Comparison of ENCODE assay signal across 27 cellular contexts in the genomic region with DNA sequence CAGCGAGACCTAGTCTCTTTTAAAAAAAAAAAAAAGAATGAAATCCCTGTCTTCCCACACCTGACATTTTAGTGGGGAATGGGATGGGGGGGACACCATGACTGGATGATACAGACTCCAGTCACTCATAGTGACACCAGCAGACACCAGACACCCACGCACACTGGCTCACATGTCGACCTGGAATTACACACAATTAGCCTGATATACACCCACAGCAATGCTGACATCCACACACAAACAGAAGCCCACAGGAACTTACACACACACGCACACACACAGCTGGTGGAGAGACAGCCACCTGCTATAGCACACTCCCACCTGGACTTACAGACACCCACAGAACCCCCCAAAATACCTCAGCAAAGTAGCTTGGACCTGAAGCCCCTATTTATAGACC. TPM values are rescaled to one million over a fixed set of nuclear protein-coding genes. Genes with fewer than 3 reads are reported as not detected.
DNase-seq lines count a peak whose midpoint lies in the region; ATAC-seq, FAIRE-seq and TF ChIP-seq lines count a peak whose summit lies in the region.
"Had no signal": no experiment of that assay in that cellular context is flagged by ENCODE, and none has a peak within 500 bp of the region (broad histone marks: within the 10 kb centered on the region; RNA-seq: fewer than 3 reads in every experiment).

No MANE protein-coding gene starts in this region.

- peak overlapping the region; percentile 39 for H3K27ac Mint-ChIP-seq in neural progenitor cell
- H3K27ac Mint-ChIP-seq in naive thymus-derived CD8-positive, alpha-beta T cell, result no peak overlapping the region
- H3K27ac Mint-ChIP-seq: CD4-positive, alpha-beta T cell had no signal

- no peak overlapping the region for H3K4me2 ChIP-seq in K562 (ENCODE audit: insufficient read depth, low read length)
- H3K4me2 ChIP-seq in neural progenitor cell, result no peak overlapping the region
- H3K4me2 ChIP-seq: BLaER1 had no signal

- H3K9me1 ChIP-seq in K562 (ENCODE audit: control insufficient read depth, insufficient read depth, low read length), result no peaks in the 10 kb centered on the region

- H3K4me3 ChIP-seq in A673 (ENCODE audit: low read depth, low read length, poor library complexity, severe bottlenecking) (no peak overlapping the region), HEK293 (ENCODE audit: low read depth, low read length) (no peak overlapping the region), K562 (no peak overlapping the region), neural progenitor cell (no peak overlapping the region)
- H3K4me3 ChIP-seq: BLaER1, SJSA1 had no signal

- H3F3A ChIP-seq in neural progenitor cell (ENCODE audit: low read depth), result peaks cover 24% of the 10 kb centered on the region

- in situ Hi-C loops in K562 (cut with MboI), result no loop called here

- no peak for TF ChIP-seq CTCF in A673 (conservative IDR thresholded peaks at IDR 0.05; ENCODE audit: low read depth, low read length)
- no peak for TF ChIP-seq CTCF in HEK293 (tag by site-specific recombination; IDR thresholded peaks at IDR 0.05)
- no peak for TF ChIP-seq CTCF in K562 (IDR thresholded peaks at IDR 0.05 in 2 of 3, conservative IDR thresholded peaks at IDR 0.05 in 1 of 3; ENCODE audit: insufficient read depth in 2 of 3, low read depth in 1 of 3, low read length in 3 of 3)
- TF ChIP-seq CTCF in neural progenitor cell (IDR thresholded peaks at IDR 0.05), result no peak

- H3K4me1 Mint-ChIP-seq in neural progenitor cell, result peaks cover 22% of the 10 kb centered on the region
- peaks cover 22 to 48% (median 35%) of the 10 kb centered on the region in 4 donors for H3K4me1 Mint-ChIP-seq in naive thymus-derived CD8-positive, alpha-beta T cell

- H3K27ac ChIP-seq in A673 (ENCODE audit: low read depth, low read length, poor library complexity, severe bottlenecking), result no peak overlapping the region
- no peak overlapping the region for H3K27ac ChIP-seq in HEK293 (ENCODE audit: extremely low read depth, low read depth, low read length)
- H3K27ac ChIP-seq in K562 (ENCODE audit: extremely low read depth, low read depth, low read length), result no peak overlapping the region
- H3K27ac ChIP-seq in neural progenitor cell, result no peak overlapping the region
- H3K27ac ChIP-seq: BLaER1, SJSA1 had no signal

- H3K4me1 ChIP-seq in A673 (ENCODE audit: insufficient read depth, low read length, poor library complexity, severe bottlenecking), result peaks cover 16% of the 10 kb centered on the region
- no peaks in the 10 kb centered on the region for H3K4me1 ChIP-seq in HEK293 (ENCODE audit: control insufficient read depth, insufficient read depth, low read length)
- H3K4me1 ChIP-seq in K562 (replicated peaks in 1 of 2; ENCODE audit: control insufficient read depth in 2 of 2, insufficient read depth in 2 of 2, low read length in 2 of 2), result peaks cover 6 to 33% of the 10 kb centered on the region in 2 experiments
- no peaks in the 10 kb centered on the region for H3K4me1 ChIP-seq in neural progenitor cell

- peaks cover 30% of the 10 kb centered on the region for H3K27me3 Mint-ChIP-seq in neural progenitor cell (ENCODE audit: insufficient read depth, low read depth)
- peaks cover 8 to 41% (median 28%) of the 10 kb centered on the region in 5 donors for H3K27me3 Mint-ChIP-seq in naive thymus-derived CD8-positive, alpha-beta T cell

- POLR2A ChIA-PET in A673 (lab: Charles Lee; ENCODE audit: low non-redundant PET) (no interaction called here), HEK293 (lab: Yijun Ruan, JAX) (interaction anchor here (0.6 to 0.7 kb wide), 2 partner anchors 245 to 247 kb away, joined by 4 read pairs; no protein-coding TSS in a partner anchor), K562 (lab: Yijun Ruan, JAX) (interaction anchor here (1.0 kb wide), 1 partner anchor 120 kb away, joined by 3 read pairs; no protein-coding TSS in a partner anchor)
- POLR2A ChIA-PET in naive thymus-derived CD8-positive, alpha-beta T cell (lab: Charles Lee), result interaction anchor here (1.1 kb wide), 1 partner anchor 81 kb away, joined by 5 read pairs; no protein-coding TSS in a partner anchor

- H4K20me1 ChIP-seq in K562 (replicated peaks; ENCODE audit: control insufficient read depth, insufficient read depth, low read length) (peaks cover 5% of the 10 kb centered on the region; the same call in 1 of the 2 replicates), neural progenitor cell (ENCODE audit: low read depth) (peaks cover 6% of the 10 kb centered on the region)
- H4K20me1 ChIP-seq: BLaER1 had no signal

- DNase-seq in A673 (ENCODE audit: low spot score) (peak; percentile 5), K562 (ENCODE audit: extremely low read depth in 1 of 4, low spot score in 3 of 4) (no peak), neural progenitor cell (ENCODE audit: low spot score) (no peak), NCI-H526 (lab: John Stamatoyannopoulos, UW) (no peak)
- DNase-seq in naive thymus-derived CD8-positive, alpha-beta T cell, result no peak
- DNase-seq: CD4-positive, alpha-beta T cell; KBM-7; MM.1S; NCI-H2029; NCI-H446; NCI-H524 treated with DMSO at 0.1 percent for 48 hours; NCI-H82; NK-92 treated with Interleukin-12 subunit alpha and Interleukin-12 subunit beta, amount 100 ng/mL, for 24 hours; PC-3; Right ventricle myocardium superior had no signal

- H2AFZ ChIP-seq in K562 (ENCODE audit: low read depth, low read length) (no peak overlapping the region), neural progenitor cell (replicated peaks) (no peak overlapping the region)

- intact Hi-C loops in A673 (cut with micrococcal nuclease; ENCODE audit: unreplicated experiment), result no loop called here
- intact Hi-C loops in K562 (cut with micrococcal nuclease), result no loop called here

- no TSS peak for BruUV-seq in A673 (replicated peaks; lab: Mats Ljungman, UMichigan)
- BruUV-seq in K562 (replicated peaks; lab: Mats Ljungman, UMichigan), result no TSS peak

- no peak for TF ChIP-seq POLR2A in K562 (conservative IDR thresholded peaks at IDR 0.05)

- no peak for ATAC-seq in K562
- no peak for ATAC-seq in GM18873 (IDR thresholded peaks at IDR 0.05; ENCODE audit: low FRiP score, unreplicated experiment)
- ATAC-seq in naive thymus-derived CD8-positive, alpha-beta T cell, result no peak
- ATAC-seq: HCT116, HepG2, PC-3 had no signal

- no peaks in the 10 kb centered on the region for H3K9me3 Mint-ChIP-seq in neural progenitor cell
- no peaks in the 10 kb centered on the region for H3K9me3 Mint-ChIP-seq in naive thymus-derived CD8-positive, alpha-beta T cell
- H3K9me3 Mint-ChIP-seq: CD4-positive, alpha-beta T cell had no signal

- no peak for FAIRE-seq in K562 (lab: Jason Lieb, UNC)
- FAIRE-seq: D721Med, H1, HepG2 had no signal

- H3K27me3 ChIP-seq in A673 (replicated peaks; ENCODE audit: insufficient read depth, low read depth, low read length, poor library complexity) (no peaks in the 10 kb centered on the region), K562 (ENCODE audit: control insufficient read depth in 2 of 2, insufficient read depth in 2 of 2, low read length in 2 of 2) (peaks cover 14 to 25% of the 10 kb centered on the region in 2 experiments; a peak in 4 of 5 replicates), neural progenitor cell (peaks cover 100% of the 10 kb centered on the region)

- peaks cover 2% of the 10 kb centered on the region for H3K36me3 Mint-ChIP-seq in neural progenitor cell
- H3K36me3 Mint-ChIP-seq in naive thymus-derived CD8-positive, alpha-beta T cell, result peaks cover 0 to 2% (median 0%) of the 10 kb centered on the region in 3 donors

- 8% methylated on average over 3 of the region's 4 CpGs for WGBS in K562 (ENCODE audit: insufficient coverage, low coverage, missing lambda C conversion rate)

- TF ChIP-seq RAD21 in K562 (CRISPR knock-in tag; conservative IDR thresholded peaks at IDR 0.05 in 1 of 2, IDR thresholded peaks at IDR 0.05 in 1 of 2), result no peak

- CTCF ChIA-PET in A673 (lab: Charles Lee), result interaction anchor here (0.5 kb wide), 1 partner anchor 10 kb away, joined by 11 read pairs; no protein-coding TSS in a partner anchor
- CTCF ChIA-PET in HEK293 (lab: Yijun Ruan, JAX), result interaction anchor here (0.7 kb wide), 1 partner anchor 585 kb away, joined by 3 read pairs; no protein-coding TSS in a partner anchor
- CTCF ChIA-PET in K562 (lab: Yijun Ruan, JAX; ENCODE audit: low intra/inter-chr PET ratio), result no interaction called here

- H3K9me3 ChIP-seq in A673 (ENCODE audit: low read depth, low read length, poor library complexity, severe bottlenecking), result no peaks in the 10 kb centered on the region
- no peaks in the 10 kb centered on the region for H3K9me3 ChIP-seq in HEK293 (ENCODE audit: control insufficient read depth, insufficient read depth, low read depth, low read length)
- no peaks in the 10 kb centered on the region; the same call in 1 of the 2 replicates for H3K9me3 ChIP-seq in K562 (replicated peaks; ENCODE audit: control insufficient read depth, insufficient read depth, low read depth, low read length)
- no peaks in the 10 kb centered on the region for H3K9me3 ChIP-seq in neural progenitor cell (ENCODE audit: low read depth)
- H3K9me3 ChIP-seq: BLaER1, SJSA1 had no signal

- no peak for TF ChIP-seq EP300 in K562 (IDR thresholded peaks at IDR 0.05; ENCODE audit: low read length)

- H3K9ac ChIP-seq in K562 (ENCODE audit: insufficient read depth in 1 of 2, low read depth in 2 of 2, low read length in 2 of 2), result no peak overlapping the region
- H3K9ac ChIP-seq in neural progenitor cell, result no peak overlapping the region
- H3K9ac ChIP-seq: BLaER1 had no signal

- no peaks in the 10 kb centered on the region for H3K36me3 ChIP-seq in A673 (ENCODE audit: insufficient read depth, low read length, poor library complexity, severe bottlenecking)
- H3K36me3 ChIP-seq in HEK293 (ENCODE audit: control insufficient read depth in 2 of 2, insufficient read depth in 1 of 2, low read length in 2 of 2), result no peaks in the 10 kb centered on the region; a peak in 1 of 3 replicates
- no peaks in the 10 kb centered on the region for H3K36me3 ChIP-seq in K562 (ENCODE audit: control insufficient read depth, insufficient read depth, low read length)
- no peaks in the 10 kb centered on the region for H3K36me3 ChIP-seq in neural progenitor cell
- H3K36me3 ChIP-seq: BLaER1, SJSA1 had no signal

- H3K79me2 ChIP-seq in K562 (ENCODE audit: control insufficient read depth, insufficient read depth, low read length), result no peaks in the 10 kb centered on the region
- no peaks in the 10 kb centered on the region for H3K79me2 ChIP-seq in neural progenitor cell (ENCODE audit: low read depth)

- peak overlapping the region; percentile 24 for H3K4me3 Mint-ChIP-seq in neural progenitor cell
- H3K4me3 Mint-ChIP-seq in naive thymus-derived CD8-positive, alpha-beta T cell, result peak overlapping the region in 5 of 10 donors; percentile 7 to 50 (median 15)
- H3K4me3 Mint-ChIP-seq: CD4-positive, alpha-beta T cell had no signal

RNA-seq across cellular contexts. Expression of a gene that starts 8.3 kb away (rescaled TPM):
- 4.9 and 7.1 TPM in 2 replicates for total RNA-seq in A673 (2021)
- total RNA-seq in K562 (2011; cell fraction: chromatin; rRNA removed; ENCODE audit: low replicate concordance), result not detected in 2 replicates
- not detected in 2 replicates for total RNA-seq in K562 (2011; cell fraction: nucleolus; rRNA removed)
- not detected in 2 replicates for total RNA-seq in K562 (2011; cell fraction: nucleoplasm; rRNA removed)
- total RNA-seq in K562 (2014; rRNA removed), result not detected in 2 replicates
- not detected in 2 replicates for total RNA-seq in K562 (2014; rRNA removed; fragmentation: Illumina TruSeq; extraction: Trizol)
- not detected in 2 replicates for total RNA-seq in K562 (2015; rRNA removed; fragmentation: Illumina TruSeq; extraction: Trizol)
- not detected in 2 replicates for total RNA-seq in K562 (2021)
- polyA plus RNA-seq in K562 (2011; rRNA removed), result not detected in 2 replicates
- polyA plus RNA-seq in K562 (2011; cell fraction: cytosol; rRNA removed), result not detected in 2 replicates
- polyA plus RNA-seq in K562 (2011; cell fraction: nucleus; rRNA removed), result not detected in 2 replicates
- not detected in 2 replicates for polyA plus RNA-seq in K562 (2012)
- polyA plus RNA-seq in K562 (2014; fragmentation: Illumina TruSeq; extraction: Trizol), result not detected in 2 replicates
- not detected for polyA plus RNA-seq in K562 (2014; fragmentation: Nextera tagmentation; extraction: Ambion mirVana)
- polyA plus RNA-seq in K562 (2014; rRNA removed), result not detected in 2 replicates
- polyA minus RNA-seq in K562 (2011; rRNA and poly(A)+ RNA removed), result not detected in 2 replicates
- polyA minus RNA-seq in K562 (2011; cell fraction: cytosol; rRNA and poly(A)+ RNA removed), result not detected in 2 replicates
- not detected in 2 replicates for polyA minus RNA-seq in K562 (2011; cell fraction: nucleus; rRNA and poly(A)+ RNA removed)
- total RNA-seq in neural progenitor cell (ENCODE audit: low replicate concordance), result not detected in 2 replicates
- not detected for total RNA-seq in naive thymus-derived CD8-positive, alpha-beta T cell
- polyA plus RNA-seq in naive thymus-derived CD8-positive, alpha-beta T cell, result not detected
- total RNA-seq: A172, Daoy, H1, HepG2, HT-29, LHCN-M2 had no signal

RNA-seq across cellular contexts. Expression of a gene that starts 37.3 kb away (rescaled TPM):
- 3.2 and 4.0 TPM in 2 replicates for total RNA-seq in A673 (2021)
- 4.2 and 15.2 TPM in 2 replicates for total RNA-seq in K562 (2011; cell fraction: chromatin; rRNA removed; ENCODE audit: low replicate concordance)
- total RNA-seq in K562 (2011; cell fraction: nucleolus; rRNA removed), result 11.3 and 15.2 TPM in 2 replicates
- 7.3 TPM in 2 replicates for total RNA-seq in K562 (2011; cell fraction: nucleoplasm; rRNA removed)
- 3.6 and 4.2 TPM in 2 replicates for total RNA-seq in K562 (2014; rRNA removed)
- 1.9 and 2.4 TPM in 2 replicates for total RNA-seq in K562 (2014; rRNA removed; fragmentation: Illumina TruSeq; extraction: Trizol)
- total RNA-seq in K562 (2015; rRNA removed; fragmentation: Illumina TruSeq; extraction: Trizol), result 4.6 and 6.0 TPM in 2 replicates
- 5.9 and 6.1 TPM in 2 replicates for total RNA-seq in K562 (2021)
- polyA plus RNA-seq in K562 (2011; rRNA removed), result 3.0 and 5.5 TPM in 2 replicates
- polyA plus RNA-seq in K562 (2011; cell fraction: cytosol; rRNA removed), result 5.1 and 5.3 TPM in 2 replicates
- 13.5 and 15.3 TPM in 2 replicates for polyA plus RNA-seq in K562 (2011; cell fraction: nucleus; rRNA removed)
- 4.7 and 8.9 TPM in 2 replicates for polyA plus RNA-seq in K562 (2012)
- 4.6 and 4.8 TPM in 2 replicates for polyA plus RNA-seq in K562 (2014; fragmentation: Illumina TruSeq; extraction: Trizol)
- under 1 TPM; 0.75 to 0.88 TPM for polyA plus RNA-seq in K562 (2014; fragmentation: Nextera tagmentation; extraction: Ambion mirVana)
- 4.5 and 6.0 TPM in 2 replicates for polyA plus RNA-seq in K562 (2014; rRNA removed)
- polyA minus RNA-seq in K562 (2011; rRNA and poly(A)+ RNA removed), result 1.4 and 1.6 TPM in 2 replicates
- polyA minus RNA-seq in K562 (2011; cell fraction: cytosol; rRNA and poly(A)+ RNA removed), result 1.4 and 4.5 TPM in 2 replicates
- polyA minus RNA-seq in K562 (2011; cell fraction: nucleus; rRNA and poly(A)+ RNA removed), result 4.6 and 7.6 TPM in 2 replicates
- total RNA-seq in neural progenitor cell (ENCODE audit: low replicate concordance), result 0.49 and 4.1 TPM in 2 replicates
- total RNA-seq in naive thymus-derived CD8-positive, alpha-beta T cell, result 1 to 10 TPM; 3.0 to 3.7 TPM
- polyA plus RNA-seq in naive thymus-derived CD8-positive, alpha-beta T cell, result under 1 TPM; 0.49 to 0.94 (median 0.76) TPM

RNA-seq across cellular contexts. Expression of a gene that starts 37.3 kb away (rescaled TPM):
- total RNA-seq in A673 (2021) (38.6 and 40.9 TPM in 2 replicates), K562 (2014; rRNA removed) (17.9 and 18.8 TPM in 2 replicates), K562 (2014; rRNA removed; fragmentation: Illumina TruSeq; extraction: Trizol) (5.8 and 7.7 TPM in 2 replicates), K562 (2015; rRNA removed; fragmentation: Illumina TruSeq; extraction: Trizol) (12.0 and 12.9 TPM in 2 replicates), K562 (2021) (28.4 and 31.0 TPM in 2 replicates), neural progenitor cell (ENCODE audit: low replicate concordance) (8.1 and 22.0 TPM in 2 replicates)
- total RNA-seq in K562 (2011; cell fraction: chromatin; rRNA removed; ENCODE audit: low replicate concordance), result 61.5 and 146 TPM in 2 replicates
- total RNA-seq in K562 (2011; cell fraction: nucleolus; rRNA removed), result 72.1 and 79.4 TPM in 2 replicates
- 61.5 and 70.7 TPM in 2 replicates for total RNA-seq in K562 (2011; cell fraction: nucleoplasm; rRNA removed)
- polyA plus RNA-seq in K562 (2011; rRNA removed) (10.1 and 25.5 TPM in 2 replicates), K562 (2014; fragmentation: Illumina TruSeq; extraction: Trizol) (15.6 and 21.2 TPM in 2 replicates), K562 (2014; fragmentation: Nextera tagmentation; extraction: Ambion mirVana) (under 1 TPM; 0.32 to 0.42 TPM), K562 (2014; rRNA removed) (26.7 and 27.1 TPM in 2 replicates)
- 8.9 and 11.7 TPM in 2 replicates for polyA plus RNA-seq in K562 (2011; cell fraction: cytosol; rRNA removed)
- 67.6 and 73.2 TPM in 2 replicates for polyA plus RNA-seq in K562 (2011; cell fraction: nucleus; rRNA removed)
- 17.9 and 39.2 TPM in 2 replicates for polyA plus RNA-seq in K562 (2012)
- polyA minus RNA-seq in K562 (2011; rRNA and poly(A)+ RNA removed), result 8.3 and 8.9 TPM in 2 replicates
- polyA minus RNA-seq in K562 (2011; cell fraction: cytosol; rRNA and poly(A)+ RNA removed), result 9.0 and 11.1 TPM in 2 replicates
- 15.9 and 19.3 TPM in 2 replicates for polyA minus RNA-seq in K562 (2011; cell fraction: nucleus; rRNA and poly(A)+ RNA removed)
- 10 to 100 TPM; 29.7 to 30.7 TPM for total RNA-seq in naive thymus-derived CD8-positive, alpha-beta T cell
- 10 to 100 TPM in 1 of 3 donors, 1 to 10 TPM in 2; 4.3 to 10.5 (median 5.5) TPM for polyA plus RNA-seq in naive thymus-derived CD8-positive, alpha-beta T cell
